21 cellular contexts compared by ENCODE assay signal in the genomic region with DNA sequence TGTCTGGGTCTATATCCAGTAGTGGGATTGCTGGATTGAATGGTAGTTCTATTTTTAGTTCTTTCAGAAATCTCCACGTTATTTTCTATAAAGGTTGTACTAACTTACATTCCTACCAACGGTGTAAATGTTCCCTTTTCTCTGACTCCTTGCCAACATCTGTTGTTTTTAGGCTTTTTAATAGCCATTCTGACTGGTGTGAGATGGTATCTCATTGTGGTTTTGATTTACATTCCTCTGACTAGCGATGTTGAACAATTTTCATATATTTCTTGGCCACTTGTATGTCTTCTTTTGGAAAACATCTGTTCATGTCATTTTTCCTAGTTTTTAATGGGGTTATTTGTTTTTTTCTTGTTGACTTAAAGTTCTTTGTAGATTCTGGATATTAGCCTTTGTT.
DNase-seq lines count a peak whose midpoint lies in the region; ATAC-seq and TF ChIP-seq lines count a peak whose summit lies in the region.
"Had no signal": no experiment of that assay in that cellular context is flagged by ENCODE, and none has a peak within 500 bp of the region (broad histone marks: within the 10 kb centered on the region; RNA-seq: fewer than 3 reads in every experiment).

No MANE protein-coding gene starts in this region.

- TF ChIP-seq POLR2A in adrenal gland (IDR thresholded peaks at IDR 0.05), result no peak

- no peaks in the 10 kb centered on the region for H3K27me3 ChIP-seq in adrenal gland
- H3K27me3 ChIP-seq: BLaER1 treated with 17β-estradiol and CSF1 and Interleukin-3, amounts not matched to agents 10 nM and 100 nM had no signal

- H3K4me3 ChIP-seq in fibroblast of villous mesenchyme (ENCODE audit: low read depth, low read length) (no peak overlapping the region), adrenal gland (no peak overlapping the region)
- H3K4me3 ChIP-seq: BLaER1 treated with 17β-estradiol and CSF1 and Interleukin-3, amounts not matched to agents 10 nM and 100 nM; GM12878; MG63 had no signal

- intact Hi-C loops in adrenal gland (cut with DNase I), result no loop called here

- TF ChIP-seq CTCF in fibroblast of villous mesenchyme (IDR thresholded peaks at IDR 0.05; ENCODE audit: insufficient read depth, low read depth, low read length), result no peak
- TF ChIP-seq CTCF in adrenal gland (IDR thresholded peaks at IDR 0.05), result no peak

- no peaks in the 10 kb centered on the region for H3K36me3 ChIP-seq in adrenal gland (replicated peaks in 1 of 2)
- H3K36me3 ChIP-seq: BLaER1 treated with 17β-estradiol and CSF1 and Interleukin-3, amounts not matched to agents 10 nM and 100 nM; MG63 had no signal

- 27 to 38% (median 32%) methylated on average over 3 of the region's 3 CpGs for WGBS in adrenal gland, 4 donors

- ATAC-seq in HG02885 (IDR thresholded peaks at IDR 0.05; ENCODE audit: poor library complexity, unreplicated experiment), result no peak
- ATAC-seq: GM12878, HepG2, PC-3 had no signal

- DNase-seq in NCI-H1694 (lab: John Stamatoyannopoulos, UW) (peak; percentile 18), NCI-H1694 treated with DMSO at 0.1 percent for 48 hours (lab: John Stamatoyannopoulos, UW) (no peak), amniotic epithelial cell (ENCODE audit: low read depth) (peak; percentile 3), fibroblast of villous mesenchyme (ENCODE audit: low read depth) (peak; percentile 55), SKM-1 treated with dmso at 0.1 percent for 144 hours (lab: John Stamatoyannopoulos, UW; ENCODE audit: unreplicated experiment) (no peak), adrenal gland (no peak), T-helper 9 cell (no peak)
- DNase-seq: CD8-positive, alpha-beta memory T cell; DMS79 treated with DMSO at 0.1 percent for 48 hours; GOT3; KG1; MG63; NCI-H1092; NCI-H187 treated with DMSO at 0.1 percent for 48 hours; NCI-H774; PC-3 had no signal

- H3K27ac ChIP-seq in adrenal gland, result no peak overlapping the region
- H3K27ac ChIP-seq: 22Rv1; BLaER1 treated with 17β-estradiol and CSF1 and Interleukin-3, amounts not matched to agents 10 nM and 100 nM had no signal

- no peaks in the 10 kb centered on the region for H3K9me3 ChIP-seq in adrenal gland (replicated peaks in 1 of 3)
- H3K9me3 ChIP-seq: BLaER1 treated with 17β-estradiol and CSF1 and Interleukin-3, amounts not matched to agents 10 nM and 100 nM; MG63 had no signal

- H3K4me1 ChIP-seq in adrenal gland (replicated peaks in 1 of 2), result no peaks in the 10 kb centered on the region
- H3K4me1 ChIP-seq: BLaER1 treated with 17β-estradiol and CSF1 and Interleukin-3, amounts not matched to agents 10 nM and 100 nM had no signal

Comparison
In these comparisons a context has a peak if more than half of its experiments do, and no peak if none do; other contexts are left out.
1. DNase-seq: peak in NCI-H1694 (single experiment), amniotic epithelial cell (single experiment) and fibroblast of villous mesenchyme (single experiment); none in NCI-H1694 treated with DMSO at 0.1 percent for 48 hours (single experiment), SKM-1 treated with dmso at 0.1 percent for 144 hours (single experiment), adrenal gland (0 of 7) and T-helper 9 cell (single experiment).